19 cellular contexts compared by ENCODE assay signal in genomic region chr13:48593551-48593950, GRCh38.
"Had no signal": no experiment of that assay in that cellular context is flagged by ENCODE, and none has a peak within 500 bp of the region (broad histone marks: within the 10 kb centered on the region; RNA-seq: fewer than 3 reads in every experiment).

No MANE protein-coding gene starts in this region.

- H3K4me1 ChIP-seq: ascending aorta, breast epithelium had no signal

- DNase-seq: activated CD4-positive, alpha-beta T cell treated with anti-CD3 and anti-CD28 coated beads, Interleukin-2, amount 10 ng/mL, durations not matched to agents 24 days and 14 days; activated CD8-positive, alpha-beta memory T cell treated with anti-CD3 and anti-CD28 coated beads, Interleukin-2, amount 50 U/mL, for 48 hours; activated effector memory CD4-positive, alpha-beta T cell treated with Interleukin-2 at 50 U/mL for 16 hours; activated naive CD4-positive, alpha-beta T cell treated with anti-CD3 and anti-CD28 coated beads, Interleukin-2, amount 10 ng/mL, durations not matched to agents 7 days and 5 days; activated naive CD8-positive, alpha-beta T cell treated with anti-CD3 and anti-CD28 coated beads, Interleukin-2, amount 50 U/mL, for 24 hours; activated T-cell treated with anti-CD3 and anti-CD28 coated beads, Interleukin-2, amount 50 U/mL, for 48 hours; cortex of kidney; effector CD4-positive, alpha-beta T cell; heart right ventricle; left ventricle myocardium superior; nucleus accumbens; retina; spleen; stimulated activated CD4-positive, alpha-beta T cell treated with anti-CD3 and anti-CD28 coated beads, Interleukin-4, amount 100 ng/mL, for 4 hours; stimulated activated naive B cell treated with anti-CD40 and anti-IgM and Interleukin-4, amounts not matched to agents 10 μg/mL and 1 μg/mL and 100 μg/mL, for 72 hours; T1000 had no signal

- H3K9me3 Mint-ChIP-seq: activated CD4-positive, alpha-beta T cell treated with anti-CD3 and anti-CD28 coated beads, Interleukin-2, amount 10 ng/mL, durations not matched to agents 24 days and 14 days; activated naive CD8-positive, alpha-beta T cell treated with anti-CD3 and anti-CD28 coated beads, Interleukin-2, amount 50 U/mL, for 24 hours; natural killer cell treated with Interleukin-12 subunit alpha and Interleukin-12 subunit beta and Interleukin-15 and Interleukin-18, amount 100 ng/mL, for 72 hours had no signal

- H3K36me3 Mint-ChIP-seq: activated naive CD4-positive, alpha-beta T cell treated with anti-CD3 and anti-CD28 coated beads, Interleukin-2, amount 10 ng/mL, durations not matched to agents 7 days and 5 days; natural killer cell treated with Interleukin-12 subunit alpha and Interleukin-12 subunit beta and Interleukin-15 and Interleukin-18, amount 100 ng/mL, for 72 hours had no signal

- H3K4me3 ChIP-seq: ascending aorta, breast epithelium, heart right ventricle, spleen had no signal

- H3K36me3 ChIP-seq: ascending aorta, breast epithelium, heart right ventricle, spleen had no signal

- H3K27ac ChIP-seq: ascending aorta, breast epithelium, heart right ventricle, spleen had no signal

- H3K9me3 ChIP-seq: ascending aorta, breast epithelium had no signal

- H3K27ac Mint-ChIP-seq: activated CD4-positive, alpha-beta T cell treated with anti-CD3 and anti-CD28 coated beads, Interleukin-2, amount 10 ng/mL, durations not matched to agents 24 days and 14 days; activated naive CD4-positive, alpha-beta T cell treated with anti-CD3 and anti-CD28 coated beads, Interleukin-2, amount 10 ng/mL, durations not matched to agents 7 days and 5 days; activated naive CD8-positive, alpha-beta T cell treated with anti-CD3 and anti-CD28 coated beads, Interleukin-2, amount 50 U/mL, for 24 hours; stimulated activated naive B cell treated with anti-CD40 and anti-IgM and Interleukin-4, amounts not matched to agents 10 μg/mL and 1 μg/mL and 100 μg/mL, for 72 hours had no signal

- H3K4me1 Mint-ChIP-seq: activated CD4-positive, alpha-beta T cell treated with anti-CD3 and anti-CD28 coated beads, Interleukin-2, amount 10 ng/mL, durations not matched to agents 24 days and 14 days had no signal

- H3K27me3 ChIP-seq: ascending aorta, breast epithelium, heart right ventricle had no signal

- ATAC-seq: heart right ventricle, left ventricle myocardium superior had no signal

- H3K4me3 Mint-ChIP-seq: activated CD4-positive, alpha-beta T cell treated with anti-CD3 and anti-CD28 coated beads, Interleukin-2, amount 10 ng/mL, durations not matched to agents 24 days and 14 days; activated naive CD4-positive, alpha-beta T cell treated with anti-CD3 and anti-CD28 coated beads, Interleukin-2, amount 10 ng/mL, durations not matched to agents 7 days and 5 days; activated naive CD8-positive, alpha-beta T cell treated with anti-CD3 and anti-CD28 coated beads, Interleukin-2, amount 50 U/mL, for 24 hours; natural killer cell treated with Interleukin-12 subunit alpha and Interleukin-12 subunit beta and Interleukin-15 and Interleukin-18, amount 100 ng/mL, for 72 hours; stimulated activated naive B cell treated with anti-CD40 and anti-IgM and Interleukin-4, amounts not matched to agents 10 μg/mL and 1 μg/mL and 100 μg/mL, for 72 hours had no signal
